Comparison of ENCODE assay signal across 9 cellular contexts in the genomic region with DNA sequence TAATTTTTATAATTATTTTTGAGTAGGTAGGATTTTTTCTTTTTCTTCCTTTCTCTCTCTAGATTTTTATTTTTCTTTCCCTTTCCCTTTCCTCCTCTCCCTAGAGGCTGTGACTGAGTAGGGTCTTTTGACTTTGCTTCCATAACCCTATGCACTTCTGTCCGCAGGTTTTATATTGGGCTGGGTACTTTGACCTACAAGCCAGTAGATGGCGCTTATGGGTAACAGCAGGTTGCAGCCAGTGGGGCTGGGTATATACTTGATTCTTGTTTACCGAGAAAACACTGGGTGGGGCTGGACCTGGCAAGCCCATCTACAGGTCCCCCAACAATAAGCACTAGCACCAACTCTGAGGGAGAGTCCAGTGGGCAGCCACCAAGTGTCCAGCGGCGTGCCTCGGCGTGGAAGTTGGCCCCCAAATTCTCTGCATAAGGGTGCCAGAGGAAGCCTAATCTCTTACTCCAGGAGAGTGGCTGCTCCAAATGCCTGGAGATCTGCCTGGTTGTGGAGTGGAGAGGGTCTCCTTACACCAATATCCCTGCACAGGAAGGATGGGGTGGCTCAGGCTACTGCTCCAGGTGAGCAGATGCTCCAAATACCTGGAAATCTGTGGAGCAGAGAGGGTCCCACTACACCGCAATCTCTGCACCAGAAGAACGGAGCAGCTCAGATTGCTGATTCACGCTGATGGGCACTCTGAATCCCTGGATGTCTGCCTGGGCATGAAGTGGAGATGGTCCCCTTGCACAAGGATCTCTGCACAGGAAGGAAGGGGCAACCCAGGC. TPM values are rescaled to one million over a fixed set of nuclear protein-coding genes. Genes with fewer than 3 reads are reported as not detected.
DNase-seq lines count a peak whose midpoint lies in the region; ATAC-seq and TF ChIP-seq lines count a peak whose summit lies in the region.
"Not testable (repeated sequence)": the region's sequence is repeated elsewhere in the genome, so short reads cannot be mapped to it uniquely, and the experiment has no call there.
"Had no signal": no experiment of that assay in that cellular context is flagged by ENCODE, and none has a peak within 500 bp of the region (broad histone marks: within the 10 kb centered on the region; RNA-seq: fewer than 3 reads in every experiment).

No MANE protein-coding gene starts in this region.

- CTCF ChIA-PET in CD4-positive, alpha-beta T cell (lab: Charles Lee): not testable (repeated sequence)

- peak; percentile 97 for ATAC-seq in CD4-positive, alpha-beta T cell (ENCODE audit: poor library complexity)
- peak; percentile 99 for ATAC-seq in GM19035 (IDR thresholded peaks at IDR 0.05; ENCODE audit: unreplicated experiment)
- ATAC-seq in HG02852 (IDR thresholded peaks at IDR 0.05; ENCODE audit: unreplicated experiment): peak; percentile 98
- ATAC-seq in central memory CD8-positive, alpha-beta T cell (replicated peaks; ENCODE audit: extremely low read depth, poor library complexity, severe bottlenecking): peak; percentile 73

- H3K4me3 Mint-ChIP-seq in CD4-positive, alpha-beta T cell; central memory CD8-positive, alpha-beta T cell: not testable (repeated sequence)

- H3F3A ChIP-seq in smooth muscle cell (ENCODE audit: low read depth): not testable (repeated sequence)

- not testable (repeated sequence) for H3K36me3 ChIP-seq in WERI-Rb-1; smooth muscle cell (ENCODE audit: low read depth)

- H3K9me3 Mint-ChIP-seq in CD4-positive, alpha-beta T cell; central memory CD8-positive, alpha-beta T cell: not testable (repeated sequence)

- not testable (repeated sequence) for H3K9me3 ChIP-seq in CD4-positive, alpha-beta T cell (ENCODE audit: control insufficient read depth, low read length); WERI-Rb-1 (ENCODE audit: severe bottlenecking); smooth muscle cell (replicated peaks; ENCODE audit: low read depth)

- H3K27ac ChIP-seq in CD4-positive, alpha-beta T cell (ENCODE audit: low read depth, low read length); WERI-Rb-1; smooth muscle cell (ENCODE audit: low read depth): not testable (repeated sequence)

- 53% methylated on average over 9 of the region's 10 CpGs for WGBS in smooth muscle cell (ENCODE audit: low lambda C conversion rate)

- not testable (repeated sequence) for H3K27me3 ChIP-seq in CD4-positive, alpha-beta T cell (ENCODE audit: control insufficient read depth, insufficient read depth, low read length); WERI-Rb-1 (ENCODE audit: insufficient read depth, low read depth, severe bottlenecking); smooth muscle cell (ENCODE audit: low read depth)

- not testable (repeated sequence) for H3K27ac Mint-ChIP-seq in CD4-positive, alpha-beta T cell; central memory CD8-positive, alpha-beta T cell (ENCODE audit: low read depth)

- H3K79me2 ChIP-seq in smooth muscle cell (ENCODE audit: low read depth): not testable (repeated sequence)

- not testable (repeated sequence) for H3K36me3 Mint-ChIP-seq in CD4-positive, alpha-beta T cell (ENCODE audit: low read depth); central memory CD8-positive, alpha-beta T cell (ENCODE audit: insufficient read depth)

- peak; percentile 76 for TF ChIP-seq CTCF in CD4-positive, alpha-beta T cell (IDR thresholded peaks at IDR 0.05)
- TF ChIP-seq CTCF in WERI-Rb-1 (IDR thresholded peaks at IDR 0.05; ENCODE audit: low read depth, low read length): peak; percentile 32
- peak; percentile 53 for TF ChIP-seq CTCF in smooth muscle cell (IDR thresholded peaks at IDR 0.05; ENCODE audit: borderline replicate concordance, insufficient read depth, poor library complexity, severe bottlenecking)

- not testable (repeated sequence) for H3K4me1 Mint-ChIP-seq in CD4-positive, alpha-beta T cell (ENCODE audit: low read depth); central memory CD8-positive, alpha-beta T cell

- H3K4me3 ChIP-seq in WERI-Rb-1 (ENCODE audit: low read depth, low read length); smooth muscle cell: not testable (repeated sequence)

- not testable (repeated sequence) for H3K9ac ChIP-seq in smooth muscle cell (ENCODE audit: low read depth)

- intact Hi-C loops in CD4-positive, alpha-beta T cell (cut with DNase I, micrococcal nuclease): loop anchor here (5.0 kb wide), 1 partner anchor 214 kb away; no protein-coding TSS in a partner anchor

- H2AFZ ChIP-seq in smooth muscle cell (ENCODE audit: low read depth): not testable (repeated sequence)

- H3K27me3 Mint-ChIP-seq in CD4-positive, alpha-beta T cell: peaks cover 11% of the 10 kb centered on the region
- peaks cover 17% of the 10 kb centered on the region for H3K27me3 Mint-ChIP-seq in central memory CD8-positive, alpha-beta T cell

- not testable (repeated sequence) for H3K4me2 ChIP-seq in smooth muscle cell

- H3K4me1 ChIP-seq in smooth muscle cell (ENCODE audit: low read depth): not testable (repeated sequence)

- DNase-seq in CD4-positive, alpha-beta T cell: peak in 5 of 10 experiments; percentile 0 to 19 (median 8)
- peak; percentile 15 for DNase-seq in M059J (ENCODE audit: low read depth)
- DNase-seq in WERI-Rb-1: peak; percentile 13
- DNase-seq in central memory CD8-positive, alpha-beta T cell (ENCODE audit: low spot score in 2 of 2); smooth muscle cell (lab: John Stamatoyannopoulos, UW; ENCODE audit: unreplicated experiment): not testable (repeated sequence)
- DNase-seq in iris pigment epithelial cell (ENCODE audit: low read depth): peak; percentile 13

- H4K20me1 ChIP-seq in smooth muscle cell (ENCODE audit: low read depth): not testable (repeated sequence)

- POLR2A ChIA-PET in CD4-positive, alpha-beta T cell (lab: Charles Lee): not testable (repeated sequence)

RNA-seq across cellular contexts. Expression of gene CTAGE4, which starts 4.7 kb away (rescaled TPM):
- total RNA-seq in CD4-positive, alpha-beta T cell: 1 to 10 TPM in 1 of 2 experiments, under 1 TPM in 1; 0.95 to 1.2 TPM
- 2.7 TPM in 1 of 2 replicates, not detected in the other for total RNA-seq in M059J (2014; rRNA removed; shearing (Covaris generic))
- total RNA-seq in smooth muscle cell: 1.2 and 1.8 TPM in 2 replicates
- 0.61 and 1.4 TPM in 2 replicates for polyA plus RNA-seq in smooth muscle cell
- total RNA-seq: glomerular endothelial cell had no signal

RNA-seq across cellular contexts. Expression of gene ARHGEF35, which starts 17.1 kb away (rescaled TPM):
- total RNA-seq in CD4-positive, alpha-beta T cell: 1 to 10 TPM; 2.0 to 3.2 TPM
- not detected in 2 replicates for total RNA-seq in M059J (2014; rRNA removed; shearing (Covaris generic))
- 4.7 and 6.7 TPM in 2 replicates for total RNA-seq in smooth muscle cell
- polyA plus RNA-seq in smooth muscle cell: 4.2 and 7.5 TPM in 2 replicates
- total RNA-seq: glomerular endothelial cell had no signal

RNA-seq across cellular contexts. Expression of gene OR2A14, which starts 55.6 kb away (rescaled TPM):
- total RNA-seq in CD4-positive, alpha-beta T cell: not detected
- not detected in 2 replicates for total RNA-seq in M059J (2014; rRNA removed; shearing (Covaris generic))
- total RNA-seq in smooth muscle cell: not detected in 2 replicates
- not detected in 2 replicates for polyA plus RNA-seq in smooth muscle cell
- total RNA-seq: glomerular endothelial cell had no signal
